Comparison of ENCODE assay signal across 4 cellular contexts in the genomic region with DNA sequence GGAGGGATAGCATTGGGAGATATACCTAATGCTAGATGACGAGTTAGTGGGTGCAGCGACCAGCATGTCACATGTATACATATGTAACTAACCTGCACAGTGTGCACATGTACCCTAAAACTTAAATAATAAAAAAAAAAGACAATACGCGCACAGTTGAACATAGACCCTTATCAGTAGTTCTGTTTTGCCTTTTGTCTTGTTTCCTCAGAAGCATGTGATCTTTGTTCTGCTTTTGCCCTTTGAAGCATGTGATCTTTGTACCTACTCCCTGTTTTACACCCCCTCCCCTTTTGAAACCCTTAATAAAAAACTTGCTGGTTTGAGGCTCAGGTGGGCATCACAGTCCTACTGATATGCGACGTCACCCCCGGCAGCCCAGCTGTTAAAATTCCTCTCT. TPM values are rescaled to one million over a fixed set of nuclear protein-coding genes. Genes with fewer than 3 reads are reported as not detected.
"Had no signal": no experiment of that assay in that cellular context is flagged by ENCODE, and none has a peak within 500 bp of the region (broad histone marks: within the 10 kb centered on the region; RNA-seq: fewer than 3 reads in every experiment).

No MANE protein-coding gene starts in this region.

RNA-seq across cellular contexts. Expression of a gene that starts 56.9 kb away (rescaled TPM):
- total RNA-seq: H1, HFFc6, HT-29 had no signal
- polyA plus RNA-seq: H1, IgD-negative memory B cell had no signal
